In genomic region chr2:64651590-64651989, GRCh38 we compare ENCODE assay signal across 2 cellular contexts.
TF ChIP-seq lines count a peak whose summit lies in the region.

No MANE protein-coding gene starts in this region.

TF ChIP-seq in SK-N-SH, 30 proteins besides CTCF, POLR2A, EP300 and RAD21 (continued from another document):
- TF ChIP-seq ZBTB33 (IDR thresholded peaks at IDR 0.05; ENCODE audit: borderline replicate concordance, low read depth) = no peak
- no peak for TF ChIP-seq TAF1 (IDR thresholded peaks at IDR 0.05; ENCODE audit: borderline replicate concordance, low read depth, low read length)
- TF ChIP-seq YY1 (IDR thresholded peaks at IDR 0.05; ENCODE audit: low read depth) = no peak
- TF ChIP-seq REST (IDR thresholded peaks at IDR 0.05; ENCODE audit: low read depth, low read length) = no peak
- no peak for TF ChIP-seq IRF3 (IDR thresholded peaks at IDR 0.05; ENCODE audit: low read depth, low read length)
- no peak for TF ChIP-seq SIN3A (IDR thresholded peaks at IDR 0.05; ENCODE audit: borderline replicate concordance, low read depth, low read length)
- no peak for TF ChIP-seq MXI1 (IDR thresholded peaks at IDR 0.05; ENCODE audit: low read depth, low read length)
TF ChIP-seq in SK-N-SH: peak in this region for 0.

TF ChIP-seq in SK-N-SH treated with all-trans-retinoic acid at 6 μM for 48 hours, 23 proteins besides CTCF, POLR2A, EP300 and RAD21 (continued from another document):
- TF ChIP-seq TSHZ2 (CRISPR knock-in tag; IDR thresholded peaks at IDR 0.05) = no peak
- no peak for TF ChIP-seq PATZ1 (CRISPR knock-in tag; IDR thresholded peaks at IDR 0.05; ENCODE audit: borderline replicate concordance)
